ENCODE assay signal across 9 cellular contexts in the genomic region with DNA sequence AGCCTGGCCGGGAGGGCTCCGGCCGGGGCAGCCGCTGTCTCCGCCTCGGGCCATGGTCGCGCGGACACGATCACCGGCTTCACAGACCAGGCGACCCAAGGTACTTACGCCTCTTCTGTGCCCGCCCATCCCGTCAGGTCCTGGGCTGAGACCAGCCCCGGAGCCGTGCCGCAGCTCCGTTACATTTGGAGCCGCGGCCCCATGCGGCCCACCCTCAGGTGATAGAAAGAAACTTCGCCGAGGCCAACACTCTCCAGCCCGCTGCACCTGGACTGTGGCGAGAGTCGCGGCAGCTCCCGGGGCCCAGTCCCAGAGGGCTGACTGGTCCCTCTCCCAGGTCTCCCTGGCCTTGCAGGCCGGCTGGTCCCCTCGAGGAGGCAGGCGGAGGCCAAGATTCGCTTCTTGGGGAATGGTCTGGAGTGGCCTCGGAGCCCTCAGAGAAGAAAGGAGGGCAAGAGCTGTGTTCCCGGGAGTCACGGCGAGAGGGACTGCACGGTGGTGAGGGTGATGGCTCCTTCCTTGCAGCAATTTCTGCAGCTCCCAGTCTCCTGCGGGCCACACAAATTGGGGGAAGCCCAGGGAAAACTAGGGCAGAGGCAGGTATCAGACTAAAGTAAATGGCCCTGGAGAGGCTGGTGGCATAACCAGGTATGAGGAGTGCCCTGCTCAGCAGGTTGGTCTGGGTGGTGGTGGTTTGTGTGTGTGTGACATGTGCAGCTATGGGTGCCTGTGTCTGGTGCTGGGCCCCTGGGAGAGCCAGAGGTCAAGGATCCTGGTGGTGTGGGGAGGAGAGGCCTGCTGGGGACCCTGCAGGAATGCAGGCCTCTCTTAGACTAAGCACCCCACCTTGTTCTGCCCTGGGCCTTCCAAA. TPM values are rescaled to one million over a fixed set of nuclear protein-coding genes. Genes with fewer than 3 reads are reported as not detected.
DNase-seq lines count a peak whose midpoint lies in the region; ATAC-seq and TF ChIP-seq lines count a peak whose summit lies in the region.
"Had no signal": no experiment of that assay in that cellular context is flagged by ENCODE, and none has a peak within 500 bp of the region (broad histone marks: within the 10 kb centered on the region; RNA-seq: fewer than 3 reads in every experiment).

No MANE protein-coding gene starts in this region.

- H3K27ac ChIP-seq in HEK293 (ENCODE audit: extremely low read depth, low read depth, low read length) (peak overlapping the region; percentile 37; the same call in 1 of the 2 replicates), ectodermal cell (ENCODE audit: insufficient read depth, low read depth, low read length, poor library complexity, severe bottlenecking) (no peak overlapping the region)

- H3K4me3 Mint-ChIP-seq in natural killer cell, result peak overlapping the region; percentile 66

- no peak for ATAC-seq in natural killer cell
- ATAC-seq in HG02981 (IDR thresholded peaks at IDR 0.05; ENCODE audit: unreplicated experiment), result no peak

- H3K27me3 ChIP-seq in BE2C, result peaks cover 79% of the 10 kb centered on the region
- H3K27me3 ChIP-seq in ectodermal cell (ENCODE audit: control insufficient read depth, insufficient read depth, low read length, poor library complexity, severe bottlenecking), result peaks cover 99% of the 10 kb centered on the region

- H3K27me3 Mint-ChIP-seq in natural killer cell (ENCODE audit: low read depth in 2 of 2), result peaks cover 47 to 57% of the 10 kb centered on the region in 2 donors

- 5% methylated on average over 39 of the region's 39 CpGs for WGBS in ectodermal cell, 2 experiments

- peak overlapping the region; percentile 17; the same call in 1 of the 2 replicates for H3K4me3 ChIP-seq in BE2C (ENCODE audit: low read depth, low read length)
- peak overlapping the region; percentile 47 for H3K4me3 ChIP-seq in HEK293 (ENCODE audit: low read depth, low read length)
- peak overlapping the region; percentile 31 for H3K4me3 ChIP-seq in ectodermal cell (ENCODE audit: insufficient read depth, low read depth, low read length)

- H3K4me1 Mint-ChIP-seq in natural killer cell, result peaks cover 0 to 6% of the 10 kb centered on the region in 2 donors

- H3K9me3 ChIP-seq in BE2C (no peaks in the 10 kb centered on the region; the same call in 1 of the 2 replicates), HEK293 (ENCODE audit: control insufficient read depth, insufficient read depth, low read depth, low read length) (no peaks in the 10 kb centered on the region), ectodermal cell (ENCODE audit: control insufficient read depth, low read length) (no peaks in the 10 kb centered on the region)

- no peak for TF ChIP-seq POLR2A in erythroblast (IDR thresholded peaks at IDR 0.05; ENCODE audit: low read length)

- no peak overlapping the region for H3K27ac Mint-ChIP-seq in natural killer cell

- no peak for DNase-seq in BE2C
- DNase-seq in natural killer cell, result no peak
- no peak for DNase-seq in erythroblast (lab: John Stamatoyannopoulos, UW)
- DNase-seq in HK-2 (ENCODE audit: unreplicated experiment), result no peak
- no peak for DNase-seq in HT-29 (ENCODE audit: low spot score)
- DNase-seq: foreskin melanocyte had no signal

- no peaks in the 10 kb centered on the region for H3K9me3 Mint-ChIP-seq in natural killer cell

- CTCF ChIA-PET in HEK293 (lab: Yijun Ruan, JAX), result interaction anchor here (0.5 to 1.5 kb wide), 8 partner anchors 9 to 471 kb away, joined by 3 to 9 read pairs (median 4); no protein-coding TSS in a partner anchor

- no peaks in the 10 kb centered on the region; the same call in 1 of the 2 replicates for H3K4me1 ChIP-seq in BE2C
- H3K4me1 ChIP-seq in HEK293 (ENCODE audit: control insufficient read depth, insufficient read depth, low read length), result no peaks in the 10 kb centered on the region
- H3K4me1 ChIP-seq in ectodermal cell (ENCODE audit: control insufficient read depth, insufficient read depth, low read length), result peaks cover 31% of the 10 kb centered on the region

- POLR2A ChIA-PET in HEK293 (lab: Yijun Ruan, JAX), result interaction anchor here (0.7 to 1.4 kb wide), 2 partner anchors 17 to 221 kb away, joined by 3 to 6 read pairs; a partner anchor contains a TSS

- TF ChIP-seq CTCF in BE2C (IDR thresholded peaks at IDR 0.05; ENCODE audit: low read depth, low read length) (no peak), HEK293 (tag by site-specific recombination; IDR thresholded peaks at IDR 0.05) (no peak; the same call in 1 of the 2 replicates), natural killer cell (IDR thresholded peaks at IDR 0.05) (no peak)

- H3K36me3 ChIP-seq in BE2C (no peaks in the 10 kb centered on the region), HEK293 (ENCODE audit: control insufficient read depth in 2 of 2, insufficient read depth in 1 of 2, low read length in 2 of 2) (peaks cover 0 to 29% of the 10 kb centered on the region in 2 experiments; a peak in 1 of 3 replicates), ectodermal cell (ENCODE audit: control insufficient read depth, insufficient read depth, low read length) (no peaks in the 10 kb centered on the region)

- no peaks in the 10 kb centered on the region for H3K36me3 Mint-ChIP-seq in natural killer cell

- intact Hi-C loops in natural killer cell (cut with micrococcal nuclease), result no loop called here

TF ChIP-seq in HEK293, 187 proteins besides CTCF, POLR2A, EP300 and RAD21 (continues in another document):
- TF ChIP-seq KLF8 (tag by site-specific recombination; IDR thresholded peaks at IDR 0.05), result no peak
- no peak for TF ChIP-seq ZNF677 (tag by site-specific recombination; IDR thresholded peaks at IDR 0.05)
- TF ChIP-seq ZNF335 (tag by site-specific recombination; conservative IDR thresholded peaks at IDR 0.05), result peak; percentile 39
- TF ChIP-seq, protein P1, sequence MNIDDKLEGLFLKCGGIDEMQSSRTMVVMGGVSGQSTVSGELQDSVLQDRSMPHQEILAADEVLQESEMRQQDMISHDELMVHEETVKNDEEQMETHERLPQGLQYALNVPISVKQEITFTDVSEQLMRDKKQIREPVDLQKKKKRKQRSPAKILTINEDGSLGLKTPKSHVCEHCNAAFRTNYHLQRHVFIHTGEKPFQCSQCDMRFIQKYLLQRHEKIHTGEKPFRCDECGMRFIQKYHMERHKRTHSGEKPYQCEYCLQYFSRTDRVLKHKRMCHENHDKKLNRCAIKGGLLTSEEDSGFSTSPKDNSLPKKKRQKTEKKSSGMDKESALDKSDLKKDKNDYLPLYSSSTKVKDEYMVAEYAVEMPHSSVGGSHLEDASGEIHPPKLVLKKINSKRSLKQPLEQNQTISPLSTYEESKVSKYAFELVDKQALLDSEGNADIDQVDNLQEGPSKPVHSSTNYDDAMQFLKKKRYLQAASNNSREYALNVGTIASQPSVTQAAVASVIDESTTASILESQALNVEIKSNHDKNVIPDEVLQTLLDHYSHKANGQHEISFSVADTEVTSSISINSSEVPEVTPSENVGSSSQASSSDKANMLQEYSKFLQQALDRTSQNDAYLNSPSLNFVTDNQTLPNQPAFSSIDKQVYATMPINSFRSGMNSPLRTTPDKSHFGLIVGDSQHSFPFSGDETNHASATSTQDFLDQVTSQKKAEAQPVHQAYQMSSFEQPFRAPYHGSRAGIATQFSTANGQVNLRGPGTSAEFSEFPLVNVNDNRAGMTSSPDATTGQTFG (tag by site-specific recombination; IDR thresholded peaks at IDR 0.05; ENCODE audit: borderline replicate concordance), result no peak
- TF ChIP-seq ZNF133 (tag by site-specific recombination; IDR thresholded peaks at IDR 0.05), result no peak
- 0 out of 2 replicates have a peak, but pooled peaks have one; percentile 20 for TF ChIP-seq ZNF76 (tag by site-specific recombination; IDR thresholded peaks at IDR 0.05; ENCODE audit: borderline replicate concordance, low read depth)
- TF ChIP-seq ZNF610 (tag by site-specific recombination; IDR thresholded peaks at IDR 0.05; ENCODE audit: borderline replicate concordance), result no peak
- no peak for TF ChIP-seq ZNF302 (tag by site-specific recombination; IDR thresholded peaks at IDR 0.05; ENCODE audit: low read depth)
- TF ChIP-seq ZNF223 (tag by site-specific recombination; IDR thresholded peaks at IDR 0.05), result no peak
- 0 out of 2 replicates have a peak, but pooled peaks have one; percentile 12 for TF ChIP-seq GLIS2 (tag by site-specific recombination; IDR thresholded peaks at IDR 0.05)
- TF ChIP-seq ZNF555 (tag by site-specific recombination; conservative IDR thresholded peaks at IDR 0.05), result no peak
- no peak for TF ChIP-seq ZNF140 (tag by site-specific recombination; IDR thresholded peaks at IDR 0.05)
- 0 out of 2 replicates have a peak, but pooled peaks have one; percentile 27 for TF ChIP-seq ZNF777 (tag by site-specific recombination; IDR thresholded peaks at IDR 0.05; ENCODE audit: borderline replicate concordance)
- no peak for TF ChIP-seq ZNF600 (tag by site-specific recombination; IDR thresholded peaks at IDR 0.05)
- TF ChIP-seq, protein P2, sequence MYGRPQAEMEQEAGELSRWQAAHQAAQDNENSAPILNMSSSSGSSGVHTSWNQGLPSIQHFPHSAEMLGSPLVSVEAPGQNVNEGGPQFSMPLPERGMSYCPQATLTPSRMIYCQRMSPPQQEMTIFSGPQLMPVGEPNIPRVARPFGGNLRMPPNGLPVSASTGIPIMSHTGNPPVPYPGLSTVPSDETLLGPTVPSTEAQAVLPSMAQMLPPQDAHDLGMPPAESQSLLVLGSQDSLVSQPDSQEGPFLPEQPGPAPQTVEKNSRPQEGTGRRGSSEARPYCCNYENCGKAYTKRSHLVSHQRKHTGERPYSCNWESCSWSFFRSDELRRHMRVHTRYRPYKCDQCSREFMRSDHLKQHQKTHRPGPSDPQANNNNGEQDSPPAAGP (tag by site-specific recombination; IDR thresholded peaks at IDR 0.05), result no peak
- no peak for TF ChIP-seq ZNF202 (tag by site-specific recombination; IDR thresholded peaks at IDR 0.05; ENCODE audit: borderline replicate concordance)

RNA-seq across cellular contexts. Expression of a gene that starts 0.8 kb away (rescaled TPM):
- polyA plus RNA-seq in BE2C (2012; ENCODE audit: insufficient read depth, insufficient read length, low read depth), result 0.14 TPM
- 9.3 TPM for polyA plus RNA-seq in ectodermal cell (2013, experiment 1 of 4)
- 9.5 TPM for polyA plus RNA-seq in ectodermal cell (2013, experiment 2 of 4)
- 9.9 TPM for polyA plus RNA-seq in ectodermal cell (2013, experiment 3 of 4)
- polyA plus RNA-seq in ectodermal cell (2013, experiment 4 of 4), result 12.2 TPM
- total RNA-seq in natural killer cell, result under 1 TPM; 0.02 to 0.10 (median 0.05) TPM
- total RNA-seq in HT-29 (2014; rRNA removed; shearing (Covaris generic)), result under 0.01 TPM in 1 of 2 replicates, not detected in the other

RNA-seq across cellular contexts. Expression of a gene that starts 16.9 kb away (rescaled TPM):
- polyA plus RNA-seq in BE2C (2012; ENCODE audit: insufficient read depth, insufficient read length, low read depth), result 28.3 TPM
- 28.6 TPM for polyA plus RNA-seq in ectodermal cell (2013, experiment 1 of 4)
- polyA plus RNA-seq in ectodermal cell (2013, experiment 2 of 4), result 30.1 TPM
- 21.9 TPM for polyA plus RNA-seq in ectodermal cell (2013, experiment 3 of 4)
- polyA plus RNA-seq in ectodermal cell (2013, experiment 4 of 4), result 24.8 TPM
- 10 to 100 TPM; 17.4 to 25.7 (median 22.8) TPM for total RNA-seq in natural killer cell
- 22.6 and 23.0 TPM in 2 replicates for total RNA-seq in HT-29 (2014; rRNA removed; shearing (Covaris generic))
